In the genomic region with DNA sequence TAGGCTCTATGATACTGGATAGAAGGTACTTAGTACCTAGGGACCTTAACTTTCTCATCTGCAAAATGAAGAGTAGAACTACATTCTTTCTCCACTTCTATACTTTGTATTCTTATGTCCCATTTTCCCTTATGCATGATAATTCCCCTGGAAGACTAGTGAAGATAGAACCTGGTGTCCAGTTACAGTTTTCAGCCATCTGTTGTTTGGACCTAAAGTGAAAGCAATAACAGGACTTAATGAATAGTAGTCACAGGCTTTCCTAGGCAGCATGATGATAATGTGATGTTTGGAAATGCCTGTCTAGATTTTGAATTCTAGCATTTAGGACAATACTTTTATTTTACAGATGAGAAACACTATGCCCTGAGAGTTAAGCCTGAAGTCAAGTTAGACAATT, we compare ENCODE assay signal across 1 cellular context.
TF ChIP-seq lines count a peak whose summit lies in the region.

No MANE protein-coding gene starts in this region.

TF ChIP-seq in GM23338, 12 proteins besides CTCF, POLR2A, EP300 and RAD21 (continued from another document):
- TF ChIP-seq, protein P1, sequence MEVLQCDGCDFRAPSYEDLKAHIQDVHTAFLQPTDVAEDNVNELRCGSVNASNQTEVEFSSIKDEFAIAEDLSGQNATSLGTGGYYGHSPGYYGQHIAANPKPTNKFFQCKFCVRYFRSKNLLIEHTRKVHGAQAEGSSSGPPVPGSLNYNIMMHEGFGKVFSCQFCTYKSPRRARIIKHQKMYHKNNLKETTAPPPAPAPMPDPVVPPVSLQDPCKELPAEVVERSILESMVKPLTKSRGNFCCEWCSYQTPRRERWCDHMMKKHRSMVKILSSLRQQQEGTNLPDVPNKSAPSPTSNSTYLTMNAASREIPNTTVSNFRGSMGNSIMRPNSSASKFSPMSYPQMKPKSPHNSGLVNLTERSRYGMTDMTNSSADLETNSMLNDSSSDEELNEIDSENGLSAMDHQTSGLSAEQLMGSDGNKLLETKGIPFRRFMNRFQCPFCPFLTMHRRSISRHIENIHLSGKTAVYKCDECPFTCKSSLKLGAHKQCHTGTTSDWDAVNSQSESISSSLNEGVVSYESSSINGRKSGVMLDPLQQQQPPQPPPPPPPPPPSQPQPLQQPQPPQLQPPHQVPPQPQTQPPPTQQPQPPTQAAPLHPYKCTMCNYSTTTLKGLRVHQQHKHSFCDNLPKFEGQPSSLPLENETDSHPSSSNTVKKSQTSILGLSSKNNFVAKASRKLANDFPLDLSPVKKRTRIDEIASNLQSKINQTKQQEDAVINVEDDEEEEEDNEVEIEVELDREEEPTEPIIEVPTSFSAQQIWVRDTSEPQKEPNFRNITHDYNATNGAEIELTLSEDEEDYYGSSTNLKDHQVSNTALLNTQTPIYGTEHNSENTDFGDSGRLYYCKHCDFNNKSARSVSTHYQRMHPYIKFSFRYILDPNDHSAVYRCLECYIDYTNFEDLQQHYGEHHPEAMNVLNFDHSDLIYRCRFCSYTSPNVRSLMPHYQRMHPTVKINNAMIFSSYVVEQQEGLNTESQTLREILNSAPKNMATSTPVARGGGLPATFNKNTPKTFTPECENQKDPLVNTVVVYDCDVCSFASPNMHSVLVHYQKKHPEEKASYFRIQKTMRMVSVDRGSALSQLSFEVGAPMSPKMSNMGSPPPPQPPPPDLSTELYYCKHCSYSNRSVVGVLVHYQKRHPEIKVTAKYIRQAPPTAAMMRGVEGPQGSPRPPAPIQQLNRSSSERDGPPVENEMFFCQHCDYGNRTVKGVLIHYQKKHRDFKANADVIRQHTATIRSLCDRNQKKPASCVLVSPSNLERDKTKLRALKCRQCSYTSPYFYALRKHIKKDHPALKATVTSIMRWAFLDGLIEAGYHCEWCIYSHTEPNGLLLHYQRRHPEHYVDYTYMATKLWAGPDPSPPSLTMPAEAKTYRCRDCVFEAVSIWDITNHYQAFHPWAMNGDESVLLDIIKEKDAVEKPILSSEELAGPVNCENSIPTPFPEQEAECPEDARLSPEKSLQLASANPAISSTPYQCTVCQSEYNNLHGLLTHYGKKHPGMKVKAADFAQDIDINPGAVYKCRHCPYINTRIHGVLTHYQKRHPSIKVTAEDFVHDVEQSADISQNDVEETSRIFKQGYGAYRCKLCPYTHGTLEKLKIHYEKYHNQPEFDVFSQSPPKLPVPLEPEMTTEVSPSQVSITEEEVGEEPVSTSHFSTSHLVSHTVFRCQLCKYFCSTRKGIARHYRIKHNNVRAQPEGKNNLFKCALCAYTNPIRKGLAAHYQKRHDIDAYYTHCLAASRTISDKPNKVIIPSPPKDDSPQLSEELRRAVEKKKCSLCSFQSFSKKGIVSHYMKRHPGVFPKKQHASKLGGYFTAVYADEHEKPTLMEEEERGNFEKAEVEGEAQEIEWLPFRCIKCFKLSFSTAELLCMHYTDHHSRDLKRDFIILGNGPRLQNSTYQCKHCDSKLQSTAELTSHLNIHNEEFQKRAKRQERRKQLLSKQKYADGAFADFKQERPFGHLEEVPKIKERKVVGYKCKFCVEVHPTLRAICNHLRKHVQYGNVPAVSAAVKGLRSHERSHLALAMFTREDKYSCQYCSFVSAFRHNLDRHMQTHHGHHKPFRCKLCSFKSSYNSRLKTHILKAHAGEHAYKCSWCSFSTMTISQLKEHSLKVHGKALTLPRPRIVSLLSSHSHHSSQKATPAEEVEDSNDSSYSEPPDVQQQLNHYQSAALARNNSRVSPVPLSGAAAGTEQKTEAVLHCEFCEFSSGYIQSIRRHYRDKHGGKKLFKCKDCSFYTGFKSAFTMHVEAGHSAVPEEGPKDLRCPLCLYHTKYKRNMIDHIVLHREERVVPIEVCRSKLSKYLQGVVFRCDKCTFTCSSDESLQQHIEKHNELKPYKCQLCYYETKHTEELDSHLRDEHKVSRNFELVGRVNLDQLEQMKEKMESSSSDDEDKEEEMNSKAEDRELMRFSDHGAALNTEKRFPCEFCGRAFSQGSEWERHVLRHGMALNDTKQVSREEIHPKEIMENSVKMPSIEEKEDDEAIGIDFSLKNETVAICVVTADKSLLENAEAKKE (CRISPR knock-in tag; IDR thresholded peaks at IDR 0.05), result no peak
- TF ChIP-seq STAT1 (IDR thresholded peaks at IDR 0.05; ENCODE audit: unreplicated experiment) (no peak), EZH2 (IDR thresholded peaks at IDR 0.05; ENCODE audit: low read depth, unreplicated experiment) (no peak), ZNF114 (CRISPR knock-in tag; IDR thresholded peaks at IDR 0.05) (no peak)
